In genomic region chr15:82539690-82540054, GRCh38 we compare ENCODE assay signal across 8 cellular contexts. TPM values are rescaled to one million over a fixed set of nuclear protein-coding genes. Genes with fewer than 3 reads are reported as not detected.
DNase-seq lines count a peak whose midpoint lies in the region; ATAC-seq, FAIRE-seq and TF ChIP-seq lines count a peak whose summit lies in the region.

No MANE protein-coding gene starts in this region.

- H3K9me3 ChIP-seq in lower lobe of right lung, result no peaks in the 10 kb centered on the region
- H3K9me3 ChIP-seq in upper lobe of right lung, result no peaks in the 10 kb centered on the region

- H3K4me3 ChIP-seq in bronchial epithelial cell (ENCODE audit: low read depth, low read length) (peak overlapping the region; percentile 89), lower lobe of right lung (peak overlapping the region; percentile 97), upper lobe of right lung (peak overlapping the region; percentile 84)

- H3K27me3 ChIP-seq in bronchial epithelial cell (ENCODE audit: control insufficient read depth, insufficient read depth, low read length), result peaks cover 2% of the 10 kb centered on the region
- H3K27me3 ChIP-seq in lower lobe of right lung (ENCODE audit: low read depth), result no peaks in the 10 kb centered on the region
- H3K27me3 ChIP-seq in upper lobe of right lung, result no peaks in the 10 kb centered on the region

- peak overlapping the region; percentile 96 for H3K27ac ChIP-seq in C4-2B
- H3K27ac ChIP-seq in lower lobe of right lung, result peak overlapping the region; percentile 86
- H3K27ac ChIP-seq in upper lobe of right lung, result peak overlapping the region; percentile 94

- peaks cover 26% of the 10 kb centered on the region for H3K36me3 ChIP-seq in bronchial epithelial cell (ENCODE audit: control insufficient read depth, insufficient read depth, low read length)
- H3K36me3 ChIP-seq in lower lobe of right lung, result peaks cover 43% of the 10 kb centered on the region
- H3K36me3 ChIP-seq in upper lobe of right lung, result peaks cover 42% of the 10 kb centered on the region

- TF ChIP-seq CTCF in C4-2B (conservative IDR thresholded peaks at IDR 0.05), result no peak
- TF ChIP-seq CTCF in bronchial epithelial cell (IDR thresholded peaks at IDR 0.05; ENCODE audit: insufficient read depth, low read length, severe bottlenecking), result no peak
- TF ChIP-seq CTCF in lower lobe of right lung (IDR thresholded peaks at IDR 0.05), result no peak
- TF ChIP-seq CTCF in upper lobe of right lung (IDR thresholded peaks at IDR 0.05), result no peak

- no peak for DNase-seq in bronchial epithelial cell (ENCODE audit: low read depth)
- no peak for DNase-seq in lower lobe of right lung
- DNase-seq in upper lobe of right lung, result no peak
- DNase-seq in cerebellar nuclear complex (lab: John Stamatoyannopoulos, UW), result no peak
- DNase-seq in COLO829 (ENCODE audit: low spot score), result no peak

- FAIRE-seq in bronchial epithelial cell (lab: Jason Lieb, UNC), result no peak

- H3K4me1 ChIP-seq in lower lobe of right lung, result peaks cover 26% of the 10 kb centered on the region
- peaks cover 15% of the 10 kb centered on the region for H3K4me1 ChIP-seq in upper lobe of right lung

- intact Hi-C loops in lower lobe of right lung (cut with DNase I), result no loop called here
- intact Hi-C loops in upper lobe of right lung (cut with DNase I), result no loop called here

- ATAC-seq in HG03460 (IDR thresholded peaks at IDR 0.05; ENCODE audit: unreplicated experiment) (peak; percentile 1), lower lobe of right lung (peak; percentile 2 to 30), upper lobe of right lung (peak; percentile 1), HG03097 (IDR thresholded peaks at IDR 0.05; ENCODE audit: low FRiP score, unreplicated experiment) (no peak)

RNA-seq across cellular contexts. Expression of gene RPS17, which starts 0.6 kb away (rescaled TPM):
- 1,868 and 3,166 TPM in 2 replicates for total RNA-seq in bronchial epithelial cell
- 1,182 TPM for total RNA-seq in lower lobe of right lung
- total RNA-seq in upper lobe of right lung, result 1,176 TPM
